Comparison of ENCODE assay signal across 9 cellular contexts in the genomic region with DNA sequence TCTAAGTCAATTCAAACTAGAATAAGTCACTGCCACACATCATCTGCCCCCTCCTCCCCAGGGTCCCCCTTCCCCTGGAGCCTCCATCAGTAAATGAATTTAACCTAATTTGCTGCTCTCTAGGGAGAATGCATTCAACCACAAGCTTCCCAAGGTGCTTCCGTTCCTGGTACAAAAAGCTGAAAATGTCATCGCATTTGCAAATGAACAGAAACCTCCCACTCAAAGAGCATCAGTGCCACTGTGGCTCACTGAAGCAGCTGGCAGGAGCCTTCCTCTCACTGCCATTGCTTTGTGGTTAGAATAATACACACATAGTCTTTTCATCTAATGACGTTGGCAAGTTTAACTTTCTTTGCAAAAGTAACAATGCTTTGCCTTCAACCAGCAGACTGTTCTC.
A peak's percentile ranks its signal among the peaks of the same experiment; 100 is the strongest.
DNase-seq lines count a peak whose midpoint lies in the region; ATAC-seq and TF ChIP-seq lines count a peak whose summit lies in the region.
"Had no signal": no experiment of that assay in that cellular context is flagged by ENCODE, and none has a peak within 500 bp of the region (broad histone marks: within the 10 kb centered on the region; RNA-seq: fewer than 3 reads in every experiment).

No MANE protein-coding gene starts in this region.

- H3K27ac ChIP-seq in neuronal stem cell (replicated peaks; ENCODE audit: low read length) (no peak overlapping the region), SK-N-SH (ENCODE audit: low read depth in 2 of 2, low read length in 1 of 2) (no peak overlapping the region)
- H3K27ac ChIP-seq: Peyer's patch had no signal

- no peak overlapping the region for H2BK12ac ChIP-seq in neuronal stem cell (ENCODE audit: low read length)

- H3K4me3 ChIP-seq in neuronal stem cell (ENCODE audit: low read length in 2 of 2) (no peak overlapping the region), SK-N-SH (ENCODE audit: low read depth in 2 of 2, low read length in 1 of 2) (no peak overlapping the region)
- H3K4me3 ChIP-seq: Peyer's patch had no signal

- no peak overlapping the region for H3K14ac ChIP-seq in neuronal stem cell (ENCODE audit: low read length)

- no peak overlapping the region for H2AK5ac ChIP-seq in neuronal stem cell (ENCODE audit: low read depth, low read length)

- no CpG with 5 or more reads among the region's 3 CpGs for WGBS in neuronal stem cell (ENCODE audit: extremely low coverage in 2 of 2, insufficient read length in 2 of 2, insufficient replicate concordance in 1 of 2), 2 donors
- 75% methylated on average over 3 of the region's 3 CpGs for WGBS in SK-N-SH (ENCODE audit: low lambda C conversion rate)

- H4K20me1 ChIP-seq in SK-N-SH (ENCODE audit: insufficient read depth): no peaks in the 10 kb centered on the region

- no peak overlapping the region for H3K4ac ChIP-seq in neuronal stem cell (ENCODE audit: low read length)

- H3K27me3 ChIP-seq in neuronal stem cell (ENCODE audit: control insufficient read depth in 3 of 3, insufficient read depth in 3 of 3, low read depth in 1 of 3, low read length in 3 of 3) (no peaks in the 10 kb centered on the region), SK-N-SH (ENCODE audit: insufficient read depth) (no peaks in the 10 kb centered on the region)
- H3K27me3 ChIP-seq: Peyer's patch had no signal

- POLR2A ChIA-PET in HEK293T (lab: Yijun Ruan, JAX): no interaction called here
- POLR2A ChIA-PET in SK-N-SH (lab: Yijun Ruan, JAX): no interaction called here

- H2AFZ ChIP-seq in neuronal stem cell (ENCODE audit: low read length) (peak overlapping the region; percentile 10), SK-N-SH (ENCODE audit: low read depth) (no peak overlapping the region)

- no peak for TF ChIP-seq CTCF in SK-N-SH (IDR thresholded peaks at IDR 0.05)

- no peak overlapping the region for H3K4me2 ChIP-seq in neuronal stem cell (ENCODE audit: insufficient read depth, low read length, poor library complexity, severe bottlenecking)
- no peak overlapping the region for H3K4me2 ChIP-seq in SK-N-SH

- no peaks in the 10 kb centered on the region for H3K79me1 ChIP-seq in neuronal stem cell (ENCODE audit: low read depth, low read length)

- H2BK5ac ChIP-seq in neuronal stem cell (ENCODE audit: low read length): no peak overlapping the region

- DNase-seq in NCI-H1436 (lab: John Stamatoyannopoulos, UW): peak; percentile 87
- peak; percentile 4 for DNase-seq in neuronal stem cell (ENCODE audit: low spot score)
- no peak for DNase-seq in HEK293T (ENCODE audit: extremely low spot score)
- DNase-seq in NCI-H526 (lab: John Stamatoyannopoulos, UW): no peak
- DNase-seq in SK-N-SH: no peak
- DNase-seq: activated CD8-positive, alpha-beta memory T cell treated with anti-CD3 and anti-CD28 coated beads for 24 hours; Peyer's patch had no signal

- H3F3A ChIP-seq in SK-N-SH (replicated peaks; ENCODE audit: insufficient read depth): no peaks in the 10 kb centered on the region

- no peaks in the 10 kb centered on the region for H3K9me2 ChIP-seq in SK-N-SH

- no peaks in the 10 kb centered on the region for H3K79me2 ChIP-seq in SK-N-SH (ENCODE audit: insufficient read depth)

- no peak overlapping the region for H4K91ac ChIP-seq in neuronal stem cell (ENCODE audit: low read depth, low read length, poor library complexity)

- no peaks in the 10 kb centered on the region for H3K9me3 ChIP-seq in neuronal stem cell (replicated peaks in 1 of 2; ENCODE audit: control insufficient read depth in 2 of 2, insufficient read depth in 1 of 2, low read depth in 1 of 2, low read length in 2 of 2)
- no peaks in the 10 kb centered on the region for H3K9me3 ChIP-seq in SK-N-SH
- H3K9me3 ChIP-seq: Peyer's patch had no signal

- peak; percentile 71 for ATAC-seq in GM18873 (IDR thresholded peaks at IDR 0.05; ENCODE audit: low FRiP score, unreplicated experiment)
- peak; percentile 71 for ATAC-seq in HG02642 (IDR thresholded peaks at IDR 0.05; ENCODE audit: poor library complexity, unreplicated experiment)

- H3K4me1 ChIP-seq in neuronal stem cell (ENCODE audit: control insufficient read depth in 2 of 2, insufficient read depth in 1 of 2, low read depth in 1 of 2, low read length in 2 of 2) (peaks cover 2 to 16% of the 10 kb centered on the region in 2 donors), SK-N-SH (ENCODE audit: control insufficient read depth in 1 of 2, insufficient read depth in 2 of 2, low read depth in 1 of 2, low read length in 1 of 2) (peaks cover 0 to 15% of the 10 kb centered on the region in 2 experiments; a peak in 1 of 4 replicates)
- H3K4me1 ChIP-seq: Peyer's patch had no signal

- TF ChIP-seq RAD21 in SK-N-SH (IDR thresholded peaks at IDR 0.05; ENCODE audit: low read length): no peak

- H3K23ac ChIP-seq in neuronal stem cell (ENCODE audit: low read depth, low read length, poor library complexity): no peak overlapping the region

- no peak overlapping the region for H3K18ac ChIP-seq in neuronal stem cell (ENCODE audit: low read length)

- no peak overlapping the region for H2BK15ac ChIP-seq in neuronal stem cell (ENCODE audit: low read length)

- H4K8ac ChIP-seq in neuronal stem cell (ENCODE audit: low read depth, low read length): no peak overlapping the region

- H2BK120ac ChIP-seq in neuronal stem cell (ENCODE audit: low read depth, low read length): no peak overlapping the region

- H3K9ac ChIP-seq in neuronal stem cell (ENCODE audit: low read depth, low read length, poor library complexity) (no peak overlapping the region), SK-N-SH (no peak overlapping the region)

- H3K36me3 ChIP-seq in neuronal stem cell (replicated peaks in 1 of 2; ENCODE audit: control insufficient read depth in 2 of 2, insufficient read depth in 2 of 2, low read length in 2 of 2): no peaks in the 10 kb centered on the region
- no peaks in the 10 kb centered on the region for H3K36me3 ChIP-seq in SK-N-SH (replicated peaks in 1 of 2; ENCODE audit: control insufficient read depth in 1 of 2, insufficient read depth in 2 of 2, low read length in 1 of 2)
- H3K36me3 ChIP-seq: Peyer's patch had no signal

- TF ChIP-seq EP300 in SK-N-SH (IDR thresholded peaks at IDR 0.05; ENCODE audit: borderline replicate concordance in 1 of 2, low read depth in 1 of 2, low read length in 1 of 2): no peak

- CTCF ChIA-PET in HEK293T (lab: Yijun Ruan, JAX) (interaction anchor here (2.0 kb wide), 1 partner anchor 234 kb away, joined by 13 read pairs; no protein-coding TSS in a partner anchor), SK-N-SH (lab: Yijun Ruan, JAX) (interaction anchor here (0.7 to 6.9 kb wide), 8 partner anchors 12 to 763 kb away, joined by 3 to 131 read pairs (median 16); a partner anchor contains a TSS)

TF ChIP-seq in HEK293T, 16 proteins besides CTCF, POLR2A, EP300 and RAD21:
- no peak for TF ChIP-seq HDGF (IDR thresholded peaks at IDR 0.05; ENCODE audit: borderline replicate concordance)
- no peak for TF ChIP-seq SP1 (IDR thresholded peaks at IDR 0.05)
- no peak for TF ChIP-seq FOXK2 (IDR thresholded peaks at IDR 0.05)

TF ChIP-seq in SK-N-SH, 30 proteins besides CTCF, POLR2A, EP300 and RAD21:
- TF ChIP-seq TAF1 (IDR thresholded peaks at IDR 0.05; ENCODE audit: borderline replicate concordance, low read depth, low read length) (no peak), FOXM1 (IDR thresholded peaks at IDR 0.05; ENCODE audit: low read depth) (no peak), FOXJ3 (CRISPR knock-in tag; IDR thresholded peaks at IDR 0.05) (no peak)
- TF ChIP-seq, protein P1, sequence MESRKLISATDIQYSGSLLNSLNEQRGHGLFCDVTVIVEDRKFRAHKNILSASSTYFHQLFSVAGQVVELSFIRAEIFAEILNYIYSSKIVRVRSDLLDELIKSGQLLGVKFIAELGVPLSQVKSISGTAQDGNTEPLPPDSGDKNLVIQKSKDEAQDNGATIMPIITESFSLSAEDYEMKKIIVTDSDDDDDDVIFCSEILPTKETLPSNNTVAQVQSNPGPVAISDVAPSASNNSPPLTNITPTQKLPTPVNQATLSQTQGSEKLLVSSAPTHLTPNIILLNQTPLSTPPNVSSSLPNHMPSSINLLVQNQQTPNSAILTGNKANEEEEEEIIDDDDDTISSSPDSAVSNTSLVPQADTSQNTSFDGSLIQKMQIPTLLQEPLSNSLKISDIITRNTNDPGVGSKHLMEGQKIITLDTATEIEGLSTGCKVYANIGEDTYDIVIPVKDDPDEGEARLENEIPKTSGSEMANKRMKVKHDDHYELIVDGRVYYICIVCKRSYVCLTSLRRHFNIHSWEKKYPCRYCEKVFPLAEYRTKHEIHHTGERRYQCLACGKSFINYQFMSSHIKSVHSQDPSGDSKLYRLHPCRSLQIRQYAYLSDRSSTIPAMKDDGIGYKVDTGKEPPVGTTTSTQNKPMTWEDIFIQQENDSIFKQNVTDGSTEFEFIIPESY (IDR thresholded peaks at IDR 0.05; ENCODE audit: borderline replicate concordance, low read depth): no peak
TF ChIP-seq in SK-N-SH: peak in this region for 0.

Comparison
In these comparisons a context has a peak if more than half of its experiments do, and no peak if none do; other contexts are left out.
1. DNase-seq: peak in NCI-H1436 (single experiment) and neuronal stem cell (single experiment); none in HEK293T (single experiment), NCI-H526 (0 of 2) and SK-N-SH (single experiment).